ENCODE assay signal across 15 cellular contexts in genomic region chr16:89298826-89299225, GRCh38.
DNase-seq lines count a peak whose midpoint lies in the region; ATAC-seq and TF ChIP-seq lines count a peak whose summit lies in the region.
"Had no signal": no experiment of that assay in that cellular context is flagged by ENCODE, and none has a peak within 500 bp of the region (broad histone marks: within the 10 kb centered on the region; RNA-seq: fewer than 3 reads in every experiment).

No MANE protein-coding gene starts in this region.

- ATAC-seq in left cardiac atrium, result no peak
- no peak for ATAC-seq in activated naive CD8-positive, alpha-beta T cell treated with anti-CD3 and anti-CD28 coated beads, Interleukin-2, amount 50 U/mL, for 24 hours
- no peak for ATAC-seq in naive thymus-derived CD8-positive, alpha-beta T cell
- ATAC-seq in GM18867 (IDR thresholded peaks at IDR 0.05; ENCODE audit: unreplicated experiment), result no peak
- ATAC-seq: esophagus mucosa, left colon had no signal

- H3K4me3 ChIP-seq in right atrium auricular region, result no peak overlapping the region
- H3K4me3 ChIP-seq: hepatocyte, tibial nerve had no signal

- peak overlapping the region; percentile 87 to 90 for H3K27ac ChIP-seq in right atrium auricular region
- H3K27ac ChIP-seq: hepatocyte had no signal

- peaks cover 15% of the 10 kb centered on the region for H3K36me3 Mint-ChIP-seq in activated naive CD8-positive, alpha-beta T cell treated with anti-CD3 and anti-CD28 coated beads, Interleukin-2, amount 50 U/mL, for 24 hours (ENCODE audit: low read depth)
- peaks cover 0 to 29% (median 8%) of the 10 kb centered on the region in 3 donors for H3K36me3 Mint-ChIP-seq in naive thymus-derived CD8-positive, alpha-beta T cell

- intact Hi-C loops in left cardiac atrium (cut with DNase I), result no loop called here

- H3K9me3 Mint-ChIP-seq in activated naive CD8-positive, alpha-beta T cell treated with anti-CD3 and anti-CD28 coated beads, Interleukin-2, amount 50 U/mL, for 24 hours, result no peaks in the 10 kb centered on the region
- no peaks in the 10 kb centered on the region for H3K9me3 Mint-ChIP-seq in naive thymus-derived CD8-positive, alpha-beta T cell

- POLR2A ChIA-PET in naive thymus-derived CD8-positive, alpha-beta T cell (lab: Charles Lee), result no interaction called here

- H3K27me3 Mint-ChIP-seq in activated naive CD8-positive, alpha-beta T cell treated with anti-CD3 and anti-CD28 coated beads, Interleukin-2, amount 50 U/mL, for 24 hours, result no peaks in the 10 kb centered on the region
- no peaks in the 10 kb centered on the region for H3K27me3 Mint-ChIP-seq in naive thymus-derived CD8-positive, alpha-beta T cell

- peaks cover 34% of the 10 kb centered on the region for H3K4me1 Mint-ChIP-seq in activated naive CD8-positive, alpha-beta T cell treated with anti-CD3 and anti-CD28 coated beads, Interleukin-2, amount 50 U/mL, for 24 hours
- peaks cover 28 to 71% (median 60%) of the 10 kb centered on the region in 4 donors for H3K4me1 Mint-ChIP-seq in naive thymus-derived CD8-positive, alpha-beta T cell

- peak overlapping the region; percentile 69 for H3K27ac Mint-ChIP-seq in activated naive CD8-positive, alpha-beta T cell treated with anti-CD3 and anti-CD28 coated beads, Interleukin-2, amount 50 U/mL, for 24 hours
- H3K27ac Mint-ChIP-seq in naive thymus-derived CD8-positive, alpha-beta T cell, result peak overlapping the region in 8 of 10 donors; percentile 44 to 72 (median 62)

- TF ChIP-seq CTCF in right atrium auricular region (IDR thresholded peaks at IDR 0.05), result no peak

- peaks cover 0 to 79% of the 10 kb centered on the region in 2 donors for H3K4me1 ChIP-seq in right atrium auricular region

- DNase-seq in right atrium auricular region (ENCODE audit: low spot score) (no peak), left cardiac atrium (no peak), NCI-H1417 treated with DMSO at 0.1 percent for 48 hours (lab: John Stamatoyannopoulos, UW) (no peak), SIG-M5 (lab: John Stamatoyannopoulos, UW) (no peak), anterior cingulate cortex (lab: John Stamatoyannopoulos, UW) (no peak)
- DNase-seq in activated naive CD8-positive, alpha-beta T cell treated with anti-CD3 and anti-CD28 coated beads, Interleukin-2, amount 50 U/mL, for 24 hours, result no peak
- DNase-seq in naive thymus-derived CD8-positive, alpha-beta T cell, result no peak
- DNase-seq: cortex of kidney, left colon, NCI-H446 treated with DMSO at 0.1 percent for 48 hours, retina had no signal

- H3K9me3 ChIP-seq in right atrium auricular region, result no peaks in the 10 kb centered on the region
- H3K9me3 ChIP-seq: tibial nerve had no signal

- H3K4me3 Mint-ChIP-seq in activated naive CD8-positive, alpha-beta T cell treated with anti-CD3 and anti-CD28 coated beads, Interleukin-2, amount 50 U/mL, for 24 hours, result no peak overlapping the region
- peak overlapping the region in 1 of 10 donors; percentile 47 for H3K4me3 Mint-ChIP-seq in naive thymus-derived CD8-positive, alpha-beta T cell

- H3K36me3 ChIP-seq in right atrium auricular region, result peaks cover 13% of the 10 kb centered on the region

- H3K27me3 ChIP-seq in right atrium auricular region, result no peaks in the 10 kb centered on the region
- H3K27me3 ChIP-seq: hepatocyte, tibial nerve had no signal
